In genomic region chr2:159617080-159617479, GRCh38 we compare ENCODE assay signal across 9 cellular contexts. TPM values are rescaled to one million over a fixed set of nuclear protein-coding genes. Genes with fewer than 3 reads are reported as not detected.
DNase-seq lines count a peak whose midpoint lies in the region; ATAC-seq, FAIRE-seq and TF ChIP-seq lines count a peak whose summit lies in the region.
"Had no signal": no experiment of that assay in that cellular context is flagged by ENCODE, and none has a peak within 500 bp of the region (broad histone marks: within the 10 kb centered on the region; RNA-seq: fewer than 3 reads in every experiment).

No MANE protein-coding gene starts in this region.

- H3K27ac ChIP-seq in astrocyte (ENCODE audit: low read depth, low read length) = peak overlapping the region; percentile 98
- H3K27ac ChIP-seq in skin epidermis = peak overlapping the region in 19 of 21 experiments; percentile 95 to 99 (median 98)

- no peak for FAIRE-seq in astrocyte (lab: Jason Lieb, UNC)

- H2AFZ ChIP-seq in astrocyte (ENCODE audit: low read depth, low read length) = no peak overlapping the region

- H3K27me3 Mint-ChIP-seq in astrocyte (ENCODE audit: low read depth, unreplicated experiment) = no peaks in the 10 kb centered on the region
- peaks cover 3 to 26% (median 17%) of the 10 kb centered on the region in 3 donors for H3K27me3 Mint-ChIP-seq in immature natural killer cell (ENCODE audit: low read depth in 3 of 3)

- DNase-seq in HAP-1 (ENCODE audit: low spot score in 2 of 2) (peak in 1 of 2 experiments; percentile 14), astrocyte (ENCODE audit: low read depth) (no peak), immature natural killer cell (no peak), HK-2 (ENCODE audit: unreplicated experiment) (no peak), NCI-H774 (lab: John Stamatoyannopoulos, UW) (no peak), left lobe of liver (ENCODE audit: low spot score) (no peak)

- H3K9me3 ChIP-seq in HAP-1 (no peaks in the 10 kb centered on the region), astrocyte (ENCODE audit: insufficient read depth, low read depth, low read length) (no peaks in the 10 kb centered on the region)

- no peaks in the 10 kb centered on the region for H4K20me1 ChIP-seq in astrocyte (ENCODE audit: insufficient read depth, low read length)

- no peaks in the 10 kb centered on the region for H3K36me3 ChIP-seq in HAP-1 (replicated peaks)
- H3K36me3 ChIP-seq in astrocyte (ENCODE audit: insufficient read depth, low read length) = no peaks in the 10 kb centered on the region

- TF ChIP-seq CTCF in astrocyte (IDR thresholded peaks at IDR 0.05; ENCODE audit: insufficient read depth, low read depth, low read length) = no peak

- peak overlapping the region; percentile 94 for H3K9ac ChIP-seq in astrocyte (ENCODE audit: low read length)

- H3K4me3 Mint-ChIP-seq in astrocyte (ENCODE audit: unreplicated experiment) (peak overlapping the region; percentile 100), immature natural killer cell (peak overlapping the region in 4 of 5 donors; percentile 54 to 92 (median 88))

- H3K27me3 ChIP-seq in HAP-1 (ENCODE audit: low read depth) = no peaks in the 10 kb centered on the region
- no peaks in the 10 kb centered on the region for H3K27me3 ChIP-seq in astrocyte (ENCODE audit: insufficient read depth, low read length)

- peak overlapping the region; percentile 99 for H3K27ac Mint-ChIP-seq in astrocyte (ENCODE audit: unreplicated experiment)
- peak overlapping the region in 1 of 6 donors; percentile 2 for H3K27ac Mint-ChIP-seq in immature natural killer cell

- H3K4me1 Mint-ChIP-seq in astrocyte (ENCODE audit: low read depth, unreplicated experiment) (peaks cover 9% of the 10 kb centered on the region), immature natural killer cell (peaks cover 20 to 32% of the 10 kb centered on the region in 2 donors)

- H3K4me3 ChIP-seq in HAP-1 = peak overlapping the region; percentile 64
- peak overlapping the region; percentile 88 for H3K4me3 ChIP-seq in astrocyte (ENCODE audit: insufficient read depth, low read depth, low read length)
- peak overlapping the region in 5 of 7 experiments; percentile 55 to 82 (median 71) for H3K4me3 ChIP-seq in skin epidermis

- in situ Hi-C loops in HAP-1 (cut with MboI; ENCODE audit: low sequenced_read_pairs) = no loop called here

- H3K4me1 ChIP-seq in HAP-1 (peaks cover 30% of the 10 kb centered on the region), astrocyte (ENCODE audit: insufficient read depth, low read length) (peaks cover 8% of the 10 kb centered on the region)

- H3K4me2 ChIP-seq in astrocyte (ENCODE audit: low read length) = peak overlapping the region; percentile 92

- H3K36me3 Mint-ChIP-seq in astrocyte (ENCODE audit: low read depth, unreplicated experiment) = peaks cover 2% of the 10 kb centered on the region
- peaks cover 0 to 7% (median 0%) of the 10 kb centered on the region in 3 donors for H3K36me3 Mint-ChIP-seq in immature natural killer cell

- ATAC-seq in HG02885 (IDR thresholded peaks at IDR 0.05; ENCODE audit: poor library complexity, unreplicated experiment) = no peak
- ATAC-seq in left lobe of liver = no peak

- H3K9me3 Mint-ChIP-seq in astrocyte (ENCODE audit: unreplicated experiment) (no peaks in the 10 kb centered on the region), immature natural killer cell (no peaks in the 10 kb centered on the region)
- H3K9me3 Mint-ChIP-seq: T-helper 1 cell treated with Interleukin-12 subunit alpha and Interleukin-12 subunit beta and Interleukin-4 antibody, amounts not matched to agents 30 μg/mL and 1 μg/mL, for 36 hours had no signal

- peaks cover 47% of the 10 kb centered on the region for H3K79me2 ChIP-seq in astrocyte (ENCODE audit: insufficient read depth, low read length)

RNA-seq across cellular contexts. Expression of gene BAZ2B, which starts 0.7 kb away (rescaled TPM):
- 60.9 and 69.8 TPM in 2 replicates for total RNA-seq in astrocyte
- polyA plus RNA-seq in immature natural killer cell = 10 to 100 TPM in 2 of 3 donors, 1 to 10 TPM in 1; 4.6 to 32.2 (median 13.2) TPM
- 20.0 TPM for total RNA-seq in left lobe of liver
